8 cellular contexts compared by ENCODE assay signal in genomic region chr22:46737976-46738641, GRCh38. TPM values are rescaled to one million over a fixed set of nuclear protein-coding genes. Genes with fewer than 3 reads are reported as not detected.
DNase-seq lines count a peak whose midpoint lies in the region; ATAC-seq and TF ChIP-seq lines count a peak whose summit lies in the region.

Gene CERK, minus strand, starts transcription at chr22:46738252. Its CDS starts 104 bp downstream, at chr22:46738148.

- peak; percentile 24 for TF ChIP-seq POLR2A in erythroblast (IDR thresholded peaks at IDR 0.05; ENCODE audit: low read length)

- H3F3A ChIP-seq in OCI-LY1 (ENCODE audit: insufficient read depth, low read length), result no peaks in the 10 kb centered on the region; the same call in 1 of the 2 replicates

- peaks cover 30% of the 10 kb centered on the region for H3K36me3 Mint-ChIP-seq in activated T-cell treated with anti-CD3 and anti-CD28 coated beads, Interleukin-2, amount 50 U/mL, for 24 hours (ENCODE audit: low read depth)
- H3K36me3 Mint-ChIP-seq in stimulated activated naive CD8-positive, alpha-beta T cell treated with anti-CD3 and anti-CD28 coated beads, Interleukin-15, Interleukin-2, amounts not matched to agents 100 ng/mL and 50 ng/mL, for 24 hours (ENCODE audit: low read depth), result peaks cover 8% of the 10 kb centered on the region

- H3K9me3 ChIP-seq in OCI-LY1 (ENCODE audit: low read length), result 0 out of 2 replicates have a peak, but pooled peaks cover 5% of the 10 kb centered on the region
- no peaks in the 10 kb centered on the region for H3K9me3 ChIP-seq in mononuclear cell (ENCODE audit: low read depth, low read length)

- H3K9me2 ChIP-seq in OCI-LY1 (ENCODE audit: low read depth, low read length), result no peaks in the 10 kb centered on the region

- H3K4me3 ChIP-seq in OCI-LY1 (ENCODE audit: low read depth, low read length, poor library complexity, severe bottlenecking) (peak within 1 kb of the TSS; percentile 94), mononuclear cell (ENCODE audit: low read length) (peak within 1 kb of the TSS; percentile 72)

- H3K9me3 Mint-ChIP-seq in activated T-cell treated with anti-CD3 and anti-CD28 coated beads, Interleukin-2, amount 50 U/mL, for 24 hours, result peaks cover 3% of the 10 kb centered on the region
- H3K9me3 Mint-ChIP-seq in stimulated activated naive CD8-positive, alpha-beta T cell treated with anti-CD3 and anti-CD28 coated beads, Interleukin-15, Interleukin-2, amounts not matched to agents 100 ng/mL and 50 ng/mL, for 24 hours, result peaks cover 4% of the 10 kb centered on the region

- ATAC-seq in HG02623 (IDR thresholded peaks at IDR 0.05; ENCODE audit: unreplicated experiment), result peak; percentile 39
- ATAC-seq in HG03571 (IDR thresholded peaks at IDR 0.05; ENCODE audit: unreplicated experiment), result no peak

- H3K9ac ChIP-seq in OCI-LY1 (ENCODE audit: low read length), result peak within 1 kb of the TSS; percentile 65

- no peaks in the 10 kb centered on the region; the same call in 1 of the 2 replicates for H3K36me3 ChIP-seq in OCI-LY1 (ENCODE audit: insufficient read depth, low read length)

- peak within 1 kb of the TSS; percentile 96 for H3K27ac Mint-ChIP-seq in activated T-cell treated with anti-CD3 and anti-CD28 coated beads, Interleukin-2, amount 50 U/mL, for 24 hours
- H3K27ac Mint-ChIP-seq in stimulated activated naive CD8-positive, alpha-beta T cell treated with anti-CD3 and anti-CD28 coated beads, Interleukin-15, Interleukin-2, amounts not matched to agents 100 ng/mL and 50 ng/mL, for 24 hours, result peak within 1 kb of the TSS; percentile 99

- peak; percentile 96 for DNase-seq in GM03348 (ENCODE audit: low spot score)
- peak; percentile 80 for DNase-seq in activated T-cell treated with anti-CD3 and anti-CD28 coated beads, Interleukin-2, amount 50 U/mL, for 24 hours
- peak in 1 of 2 experiments; percentile 32 for DNase-seq in erythroblast (lab: John Stamatoyannopoulos, UW)

- H3K79me2 ChIP-seq in OCI-LY1 (ENCODE audit: insufficient read depth, low read length), result peaks cover 25% of the 10 kb centered on the region

- peak within 1 kb of the TSS; percentile 77 for H3K4me2 ChIP-seq in OCI-LY1 (ENCODE audit: low read length)

- TF ChIP-seq CTCF in OCI-LY1 (IDR thresholded peaks at IDR 0.05; ENCODE audit: low read length), result no peak

- no peaks in the 10 kb centered on the region for H3K27me3 Mint-ChIP-seq in activated T-cell treated with anti-CD3 and anti-CD28 coated beads, Interleukin-2, amount 50 U/mL, for 24 hours
- no peaks in the 10 kb centered on the region for H3K27me3 Mint-ChIP-seq in stimulated activated naive CD8-positive, alpha-beta T cell treated with anti-CD3 and anti-CD28 coated beads, Interleukin-15, Interleukin-2, amounts not matched to agents 100 ng/mL and 50 ng/mL, for 24 hours

- H2AFZ ChIP-seq in OCI-LY1 (ENCODE audit: low read length), result no peak within 1 kb of the TSS

- H3K4me3 Mint-ChIP-seq in activated T-cell treated with anti-CD3 and anti-CD28 coated beads, Interleukin-2, amount 50 U/mL, for 24 hours, result peak within 1 kb of the TSS; percentile 96
- peak within 1 kb of the TSS; percentile 96 for H3K4me3 Mint-ChIP-seq in stimulated activated naive CD8-positive, alpha-beta T cell treated with anti-CD3 and anti-CD28 coated beads, Interleukin-15, Interleukin-2, amounts not matched to agents 100 ng/mL and 50 ng/mL, for 24 hours

- H3K4me1 ChIP-seq in OCI-LY1 (ENCODE audit: insufficient read depth, low read length, severe bottlenecking) (peaks cover 50% of the 10 kb centered on the region), mononuclear cell (ENCODE audit: insufficient read depth, low read length) (peaks cover 56% of the 10 kb centered on the region)

- peak within 1 kb of the TSS; percentile 96 for H3K27ac ChIP-seq in OCI-LY1 (ENCODE audit: low read depth, low read length, poor library complexity, severe bottlenecking)

- H3K27me3 ChIP-seq in OCI-LY1 (ENCODE audit: insufficient read depth, low read length), result no peaks in the 10 kb centered on the region
- H3K27me3 ChIP-seq in mononuclear cell (ENCODE audit: insufficient read depth, low read length), result no peaks in the 10 kb centered on the region

- no peaks in the 10 kb centered on the region for H4K20me1 ChIP-seq in OCI-LY1 (ENCODE audit: insufficient read depth, low read length)

- H3K4me1 Mint-ChIP-seq in activated T-cell treated with anti-CD3 and anti-CD28 coated beads, Interleukin-2, amount 50 U/mL, for 24 hours (ENCODE audit: low read depth), result peaks cover 47% of the 10 kb centered on the region
- peaks cover 56% of the 10 kb centered on the region for H3K4me1 Mint-ChIP-seq in stimulated activated naive CD8-positive, alpha-beta T cell treated with anti-CD3 and anti-CD28 coated beads, Interleukin-15, Interleukin-2, amounts not matched to agents 100 ng/mL and 50 ng/mL, for 24 hours (ENCODE audit: low read depth)

RNA-seq across cellular contexts. Expression of gene CERK, which starts in this region (rescaled TPM):
- total RNA-seq in mononuclear cell, result 53.8 TPM
